ENCODE assay signal across 2 cellular contexts in genomic region chr19:17481986-17482385, GRCh38.
TF ChIP-seq lines count a peak whose summit lies in the region.

No MANE protein-coding gene starts in this region.

TF ChIP-seq in H1, 55 proteins besides CTCF, POLR2A, EP300 and RAD21:
- TF ChIP-seq TCF12 (IDR thresholded peaks at IDR 0.05; ENCODE audit: low read depth, low read length) (no peak), CREB1 (IDR thresholded peaks at IDR 0.05) (no peak), TEAD4 (IDR thresholded peaks at IDR 0.05; ENCODE audit: low read depth, low read length) (no peak), E2F6 (IDR thresholded peaks at IDR 0.05) (no peak)

TF ChIP-seq in HepG2, 621 proteins besides CTCF, POLR2A, EP300 and RAD21:
- TF ChIP-seq MBNL3 (CRISPR knock-in tag; conservative IDR thresholded peaks at IDR 0.05) = no peak
- no peak for TF ChIP-seq GFI1 (CRISPR knock-in tag; IDR thresholded peaks at IDR 0.05; ENCODE audit: borderline replicate concordance)
- no peak for TF ChIP-seq IKZF1 (IDR thresholded peaks at IDR 0.05)
- TF ChIP-seq SNAPC5 (CRISPR knock-in tag; IDR thresholded peaks at IDR 0.05; ENCODE audit: borderline replicate concordance) = no peak
- no peak for TF ChIP-seq MED13 (CRISPR knock-in tag; IDR thresholded peaks at IDR 0.05)
- no peak for TF ChIP-seq MIXL1 (CRISPR knock-in tag; IDR thresholded peaks at IDR 0.05)
- TF ChIP-seq FOXO1 (CRISPR knock-in tag; IDR thresholded peaks at IDR 0.05) = no peak
